In genomic region chr6:128379577-128379976, GRCh38 we compare ENCODE assay signal across 18 cellular contexts.
"Had no signal": no experiment of that assay in that cellular context is flagged by ENCODE, and none has a peak within 500 bp of the region (broad histone marks: within the 10 kb centered on the region; RNA-seq: fewer than 3 reads in every experiment).

No MANE protein-coding gene starts in this region.

- H3K27ac ChIP-seq: esophagus squamous epithelium, neural progenitor cell, stomach had no signal

- H3K36me3 ChIP-seq: ovary had no signal

- H3K4me1 ChIP-seq: neural progenitor cell had no signal

- ATAC-seq: natural killer cell treated with Interleukin-12 subunit alpha and Interleukin-12 subunit beta and Interleukin-15 and Interleukin-18, amount 100 ng/mL, for 72 hours had no signal

- H3K4me3 ChIP-seq: esophagus squamous epithelium, lung, neural progenitor cell, ovary, stomach had no signal

- DNase-seq: dermis blood vessel endothelial cell; esophagus squamous epithelium; foreskin melanocyte; head of caudate nucleus; hypothalamus; kidney glomerular epithelial cell; mesenchymal stem cell; midbrain; nucleus accumbens; ovary; small intestine; stimulated activated CD4-positive, alpha-beta T cell treated with anti-CD3 and anti-CD28 coated beads, Interleukin-12 subunit alpha, Interleukin-12 subunit beta, amount 100 ng/mL, for 4 hours; stimulated activated naive CD4-positive, alpha-beta T cell; stomach; substantia nigra had no signal

- H3K27me3 ChIP-seq: esophagus squamous epithelium, neural progenitor cell, ovary, stomach had no signal
